ENCODE assay signal across 8 cellular contexts in genomic region chr11:111766834-111767142, GRCh38. TPM values are rescaled to one million over a fixed set of nuclear protein-coding genes. Genes with fewer than 3 reads are reported as not detected.
DNase-seq lines count a peak whose midpoint lies in the region; ATAC-seq and TF ChIP-seq lines count a peak whose summit lies in the region.

No MANE protein-coding gene starts in this region.

- H3K36me3 ChIP-seq in BLaER1 (peaks cover 24% of the 10 kb centered on the region), HCT116 (ENCODE audit: control insufficient read depth in 1 of 2, insufficient read depth in 2 of 2, low read length in 2 of 2) (peaks cover 9 to 14% of the 10 kb centered on the region in 2 experiments; a peak in 2 of 4 replicates), iPS-15b (ENCODE audit: control insufficient read depth, insufficient read depth, low read length) (peaks cover 2% of the 10 kb centered on the region), stomach (peaks cover 19 to 25% (median 22%) of the 10 kb centered on the region in 4 donors)

- H3K4me3 Mint-ChIP-seq in activated T-helper 17 cell treated with anti-CD3 and anti-CD28 coated beads, Interleukin-2, amount 50 U/mL, for 72 hours, result peak overlapping the region; percentile 99

- H3K36me3 Mint-ChIP-seq in activated T-helper 17 cell treated with anti-CD3 and anti-CD28 coated beads, Interleukin-2, amount 50 U/mL, for 72 hours (ENCODE audit: low read depth), result peaks cover 45% of the 10 kb centered on the region

- H3K9ac ChIP-seq in BLaER1 (peak overlapping the region; percentile 83), HCT116 (ENCODE audit: low read length) (peak overlapping the region; percentile 85), iPS-15b (ENCODE audit: low read depth, low read length) (peak overlapping the region; percentile 67)

- H3K9me3 Mint-ChIP-seq in activated T-helper 17 cell treated with anti-CD3 and anti-CD28 coated beads, Interleukin-2, amount 50 U/mL, for 72 hours, result no peaks in the 10 kb centered on the region

- TF ChIP-seq CTCF in HCT116 (IDR thresholded peaks at IDR 0.05 in 2 of 3, conservative IDR thresholded peaks at IDR 0.05 in 1 of 3; ENCODE audit: borderline replicate concordance in 1 of 3, insufficient read depth in 1 of 3, low read depth in 2 of 3, low read length in 2 of 3), result no peak
- TF ChIP-seq CTCF in stomach (IDR thresholded peaks at IDR 0.05), result no peak

- peaks cover 40% of the 10 kb centered on the region for H3K4me1 ChIP-seq in BLaER1
- peaks cover 5 to 21% of the 10 kb centered on the region in 2 experiments for H3K4me1 ChIP-seq in HCT116 (ENCODE audit: control insufficient read depth in 1 of 2, insufficient read depth in 2 of 2, low read length in 2 of 2)
- H3K4me1 ChIP-seq in iPS-15b (ENCODE audit: control insufficient read depth, insufficient read depth, low read length), result peaks cover 11% of the 10 kb centered on the region
- peaks cover 9 to 49% (median 30%) of the 10 kb centered on the region in 4 donors for H3K4me1 ChIP-seq in stomach

- no peak for ATAC-seq in HCT116
- peak; percentile 12 for ATAC-seq in activated T-helper 17 cell treated with anti-CD3 and anti-CD28 coated beads, Interleukin-2, amount 50 U/mL, for 72 hours (replicated peaks)
- no peak for ATAC-seq in HG02973 (IDR thresholded peaks at IDR 0.05; ENCODE audit: unreplicated experiment)

- no peak for TF ChIP-seq EP300 in stomach (IDR thresholded peaks at IDR 0.05)

- H3K4me2 ChIP-seq in BLaER1 (peak overlapping the region; percentile 98), HCT116 (ENCODE audit: low read length) (peak overlapping the region; percentile 79)

- H2AFZ ChIP-seq in HCT116 (ENCODE audit: low read depth, low read length, poor library complexity, severe bottlenecking), result peak overlapping the region; percentile 95

- POLR2A ChIA-PET in HCT116 (lab: Charles Lee), result interaction anchor here (1.3 to 1.4 kb wide), 3 partner anchors 13 to 169 kb away, joined by 3 read pairs; partner anchors contain the start of gene SIK2

- no peak for TF ChIP-seq RAD21 in HCT116 (IDR thresholded peaks at IDR 0.05; ENCODE audit: low read depth)

- H3K27ac Mint-ChIP-seq in activated T-helper 17 cell treated with anti-CD3 and anti-CD28 coated beads, Interleukin-2, amount 50 U/mL, for 72 hours, result peak overlapping the region; percentile 95

- intact Hi-C loops in HCT116 (cut with micrococcal nuclease), result no loop called here
- intact Hi-C loops in stomach (cut with DNase I; ENCODE audit: low total_unique reads), result no loop called here

- H3K4me3 ChIP-seq in BLaER1 (peak overlapping the region; percentile 93), HCT116 (replicated peaks in 1 of 2; ENCODE audit: low read depth in 1 of 2, low read length in 2 of 2) (peak overlapping the region; percentile 87 to 91), iPS-15b (ENCODE audit: low read depth, low read length) (peak overlapping the region; percentile 91), stomach (peak overlapping the region; percentile 89 to 98 (median 93))

- H4K20me1 ChIP-seq in BLaER1, result peaks cover 17% of the 10 kb centered on the region
- H4K20me1 ChIP-seq in HCT116 (ENCODE audit: insufficient read depth), result no peaks in the 10 kb centered on the region

- CTCF ChIA-PET in HCT116 (lab: Charles Lee), result interaction anchor here (1.1 to 3.5 kb wide), 4 partner anchors 10 to 180 kb away, joined by 4 to 27 read pairs (median 6); no protein-coding TSS in a partner anchor

- H3K27ac ChIP-seq in BLaER1 (peak overlapping the region; percentile 66), HCT116 (ENCODE audit: low read depth, low read length) (peak overlapping the region; percentile 40), stomach (peak overlapping the region; percentile 84 to 94 (median 91))

- TF ChIP-seq POLR2A in HCT116 (IDR thresholded peaks at IDR 0.05; ENCODE audit: borderline replicate concordance, extremely low read depth, insufficient read depth, insufficient read length), result no peak
- no peak for TF ChIP-seq POLR2A in stomach (IDR thresholded peaks at IDR 0.05)

- BruUV-seq in HCT116 (replicated peaks; lab: Mats Ljungman, UMichigan), result no TSS peak

- RAD21 ChIA-PET in HCT116 (lab: Charles Lee; ENCODE audit: low non-redundant PET in 1 of 2, low total read pairs in 2 of 2, uncharacterized antibody in 2 of 2, unreplicated experiment in 2 of 2), result interaction anchor here (0.6 to 1.2 kb wide), 3 partner anchors 26 to 165 kb away, joined by 3 to 6 read pairs (median 4); no protein-coding TSS in a partner anchor

- 1 to 5% (median 3%) methylated on average over 7 of the region's 7 CpGs for WGBS in stomach, 5 donors

- no peaks in the 10 kb centered on the region for H3K9me3 ChIP-seq in BLaER1
- no peaks in the 10 kb centered on the region for H3K9me3 ChIP-seq in HCT116 (ENCODE audit: control insufficient read depth in 1 of 2, insufficient read depth in 1 of 2, low read depth in 1 of 2, low read length in 2 of 2)
- H3K9me3 ChIP-seq in iPS-15b (ENCODE audit: control insufficient read depth, insufficient read depth, low read length), result no peaks in the 10 kb centered on the region
- no peaks in the 10 kb centered on the region for H3K9me3 ChIP-seq in stomach

- no peaks in the 10 kb centered on the region; the same call in 1 of the 2 replicates for H3K27me3 ChIP-seq in BLaER1
- H3K27me3 ChIP-seq in HCT116 (ENCODE audit: insufficient read depth, low read length), result no peaks in the 10 kb centered on the region
- no peaks in the 10 kb centered on the region for H3K27me3 ChIP-seq in iPS-15b (ENCODE audit: control insufficient read depth, insufficient read depth, low read length)
- no peaks in the 10 kb centered on the region for H3K27me3 ChIP-seq in stomach

- no peaks in the 10 kb centered on the region for H3K9me2 ChIP-seq in HCT116 (ENCODE audit: insufficient read depth)

- no peak for DNase-seq in HCT116 (ENCODE audit: low read depth, low spot score)
- no peak for DNase-seq in stomach
- no peak for DNase-seq in NCI-H1092 treated with DMSO at 0.1 percent for 48 hours (lab: John Stamatoyannopoulos, UW)
- no peak for DNase-seq in SW 1271 (lab: John Stamatoyannopoulos, UW)

- H3K4me1 Mint-ChIP-seq in activated T-helper 17 cell treated with anti-CD3 and anti-CD28 coated beads, Interleukin-2, amount 50 U/mL, for 72 hours, result peaks cover 30% of the 10 kb centered on the region

- no peaks in the 10 kb centered on the region for H3K27me3 Mint-ChIP-seq in activated T-helper 17 cell treated with anti-CD3 and anti-CD28 coated beads, Interleukin-2, amount 50 U/mL, for 72 hours

- H3K79me2 ChIP-seq in HCT116 (ENCODE audit: insufficient read depth, low read length), result peaks cover 15% of the 10 kb centered on the region

TF ChIP-seq in HCT116, 20 proteins besides CTCF, POLR2A, EP300 and RAD21 (continues in another document):
- TF ChIP-seq, protein P1, sequence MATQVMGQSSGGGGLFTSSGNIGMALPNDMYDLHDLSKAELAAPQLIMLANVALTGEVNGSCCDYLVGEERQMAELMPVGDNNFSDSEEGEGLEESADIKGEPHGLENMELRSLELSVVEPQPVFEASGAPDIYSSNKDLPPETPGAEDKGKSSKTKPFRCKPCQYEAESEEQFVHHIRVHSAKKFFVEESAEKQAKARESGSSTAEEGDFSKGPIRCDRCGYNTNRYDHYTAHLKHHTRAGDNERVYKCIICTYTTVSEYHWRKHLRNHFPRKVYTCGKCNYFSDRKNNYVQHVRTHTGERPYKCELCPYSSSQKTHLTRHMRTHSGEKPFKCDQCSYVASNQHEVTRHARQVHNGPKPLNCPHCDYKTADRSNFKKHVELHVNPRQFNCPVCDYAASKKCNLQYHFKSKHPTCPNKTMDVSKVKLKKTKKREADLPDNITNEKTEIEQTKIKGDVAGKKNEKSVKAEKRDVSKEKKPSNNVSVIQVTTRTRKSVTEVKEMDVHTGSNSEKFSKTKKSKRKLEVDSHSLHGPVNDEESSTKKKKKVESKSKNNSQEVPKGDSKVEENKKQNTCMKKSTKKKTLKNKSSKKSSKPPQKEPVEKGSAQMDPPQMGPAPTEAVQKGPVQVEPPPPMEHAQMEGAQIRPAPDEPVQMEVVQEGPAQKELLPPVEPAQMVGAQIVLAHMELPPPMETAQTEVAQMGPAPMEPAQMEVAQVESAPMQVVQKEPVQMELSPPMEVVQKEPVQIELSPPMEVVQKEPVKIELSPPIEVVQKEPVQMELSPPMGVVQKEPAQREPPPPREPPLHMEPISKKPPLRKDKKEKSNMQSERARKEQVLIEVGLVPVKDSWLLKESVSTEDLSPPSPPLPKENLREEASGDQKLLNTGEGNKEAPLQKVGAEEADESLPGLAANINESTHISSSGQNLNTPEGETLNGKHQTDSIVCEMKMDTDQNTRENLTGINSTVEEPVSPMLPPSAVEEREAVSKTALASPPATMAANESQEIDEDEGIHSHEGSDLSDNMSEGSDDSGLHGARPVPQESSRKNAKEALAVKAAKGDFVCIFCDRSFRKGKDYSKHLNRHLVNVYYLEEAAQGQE (IDR thresholded peaks at IDR 0.05; ENCODE audit: low read depth), result no peak
- TF ChIP-seq ZNF274 (IDR thresholded peaks at IDR 0.05; ENCODE audit: low read depth, low read length) (no peak), SIN3A (IDR thresholded peaks at IDR 0.05; ENCODE audit: low read depth) (no peak), SP1 (IDR thresholded peaks at IDR 0.05; ENCODE audit: low read depth) (no peak), EZH2 (IDR thresholded peaks at IDR 0.05) (no peak), FOSL1 (IDR thresholded peaks at IDR 0.05; ENCODE audit: low read depth) (no peak), JUND (IDR thresholded peaks at IDR 0.05) (no peak), ELF1 (IDR thresholded peaks at IDR 0.05; ENCODE audit: borderline replicate concordance, low read depth) (no peak), EZH2phosphoT487 (IDR thresholded peaks at IDR 0.05; ENCODE audit: borderline replicate concordance) (no peak)
- TF ChIP-seq, protein P2, sequence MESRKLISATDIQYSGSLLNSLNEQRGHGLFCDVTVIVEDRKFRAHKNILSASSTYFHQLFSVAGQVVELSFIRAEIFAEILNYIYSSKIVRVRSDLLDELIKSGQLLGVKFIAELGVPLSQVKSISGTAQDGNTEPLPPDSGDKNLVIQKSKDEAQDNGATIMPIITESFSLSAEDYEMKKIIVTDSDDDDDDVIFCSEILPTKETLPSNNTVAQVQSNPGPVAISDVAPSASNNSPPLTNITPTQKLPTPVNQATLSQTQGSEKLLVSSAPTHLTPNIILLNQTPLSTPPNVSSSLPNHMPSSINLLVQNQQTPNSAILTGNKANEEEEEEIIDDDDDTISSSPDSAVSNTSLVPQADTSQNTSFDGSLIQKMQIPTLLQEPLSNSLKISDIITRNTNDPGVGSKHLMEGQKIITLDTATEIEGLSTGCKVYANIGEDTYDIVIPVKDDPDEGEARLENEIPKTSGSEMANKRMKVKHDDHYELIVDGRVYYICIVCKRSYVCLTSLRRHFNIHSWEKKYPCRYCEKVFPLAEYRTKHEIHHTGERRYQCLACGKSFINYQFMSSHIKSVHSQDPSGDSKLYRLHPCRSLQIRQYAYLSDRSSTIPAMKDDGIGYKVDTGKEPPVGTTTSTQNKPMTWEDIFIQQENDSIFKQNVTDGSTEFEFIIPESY (IDR thresholded peaks at IDR 0.05; ENCODE audit: extremely low read depth, insufficient replicate concordance, low read length), result no peak

RNA-seq across cellular contexts. Expression of gene PPP2R1B, which starts 0.6 kb away (rescaled TPM):
- total RNA-seq in HCT116 (2021; ENCODE audit: unreplicated experiment) (24.9 TPM), stomach (10 to 100 TPM in 4 of 5 donors, 1 to 10 TPM in 1; 5.5 to 71.2 (median 41.1) TPM)
- polyA plus RNA-seq in HCT116 (2012), result 6.5 and 9.5 TPM in 2 replicates
- 10 to 100 TPM; 46.9 to 72.6 TPM for total RNA-seq in activated T-helper 17 cell treated with anti-CD3 and anti-CD28 coated beads, Interleukin-2, amount 50 U/mL, for 72 hours
- polyA plus RNA-seq in stomach, result 10 to 100 TPM in 2 of 3 donors, 1 to 10 TPM in 1; 9.6 to 15.3 (median 13.3) TPM

Comparison
In these comparisons a context has a peak if more than half of its experiments do, and no peak if none do; other contexts are left out.
1. H3K27ac ChIP-seq: peak in every context shown above with its lines; median percentile 91 in stomach; 66 in BLaER1; 40 in HCT116.